ENCODE assay signal across 1 cellular context in genomic region chr6:149845549-149845948, GRCh38.
TF ChIP-seq lines count a peak whose summit lies in the region.

No MANE protein-coding gene starts in this region.

TF ChIP-seq in HCT116, 20 proteins besides CTCF, POLR2A, EP300 and RAD21:
- TF ChIP-seq ELF1 (IDR thresholded peaks at IDR 0.05; ENCODE audit: borderline replicate concordance, low read depth) (no peak), EZH2 (IDR thresholded peaks at IDR 0.05) (no peak), EZH2phosphoT487 (IDR thresholded peaks at IDR 0.05; ENCODE audit: borderline replicate concordance) (no peak), MAX (IDR thresholded peaks at IDR 0.05) (no peak), FOSL1 (IDR thresholded peaks at IDR 0.05; ENCODE audit: low read depth) (no peak), EGR1 (IDR thresholded peaks at IDR 0.05; ENCODE audit: low read depth) (no peak), SIN3A (IDR thresholded peaks at IDR 0.05; ENCODE audit: low read depth) (no peak), ATF3 (IDR thresholded peaks at IDR 0.05) (no peak), SP1 (IDR thresholded peaks at IDR 0.05; ENCODE audit: low read depth) (no peak), ZBTB33 (IDR thresholded peaks at IDR 0.05; ENCODE audit: extremely low read depth, insufficient replicate concordance, low read length) (no peak), JUND (IDR thresholded peaks at IDR 0.05) (no peak)
